8 cellular contexts compared by ENCODE assay signal in the genomic region with DNA sequence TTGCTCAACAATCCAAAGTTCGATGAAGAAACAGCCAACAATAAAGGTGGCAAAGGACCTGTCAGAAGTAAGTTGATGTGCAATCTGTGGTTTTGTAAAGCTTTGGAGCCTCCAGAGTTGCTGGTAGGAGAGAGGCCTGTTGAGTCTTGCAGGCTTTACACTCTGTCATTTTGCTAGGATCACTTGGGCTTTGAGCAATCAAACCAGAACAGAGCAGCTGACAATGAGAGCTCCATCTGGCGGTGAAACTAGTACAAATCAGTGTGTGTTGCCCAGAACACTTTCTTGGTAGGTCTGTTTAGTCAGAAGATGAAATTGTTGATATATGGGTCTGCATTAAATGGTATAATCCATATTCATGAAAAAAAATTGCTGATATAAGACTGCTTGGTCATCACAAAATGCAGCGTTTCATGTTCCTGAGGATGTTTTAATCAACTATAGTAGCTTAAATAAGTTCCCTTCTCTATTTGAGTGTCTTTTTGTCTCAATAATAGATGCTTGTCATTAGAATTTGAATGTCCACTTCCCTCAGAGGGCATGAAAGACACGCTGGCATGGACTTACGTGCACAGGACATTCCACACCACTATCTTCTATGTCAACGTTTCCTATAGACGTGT. TPM values are rescaled to one million over a fixed set of nuclear protein-coding genes. Genes with fewer than 3 reads are reported as not detected.
DNase-seq lines count a peak whose midpoint lies in the region; ATAC-seq and TF ChIP-seq lines count a peak whose summit lies in the region.

No MANE protein-coding gene starts in this region.

- H3K4me3 Mint-ChIP-seq in central memory CD8-positive, alpha-beta T cell = no peak overlapping the region

- DNase-seq in DMS153 (lab: John Stamatoyannopoulos, UW) (peak; percentile 19), H7 (peak; percentile 62), NCI-H2171 treated with DMSO at 0.1 percent for 48 hours (lab: John Stamatoyannopoulos, UW) (peak; percentile 90), left colon (peak; percentile 34 to 65)
- DNase-seq in central memory CD8-positive, alpha-beta T cell (ENCODE audit: low spot score in 2 of 2) = peak; percentile 33 to 46
- peak; percentile 39 to 42 for DNase-seq in stimulated activated CD4-positive, alpha-beta T cell treated with anti-CD3 and anti-CD28 coated beads, Interleukin-4, amount 100 ng/mL, for 4 hours

- no peaks in the 10 kb centered on the region for H3K27me3 ChIP-seq in H7 (ENCODE audit: control insufficient read depth, insufficient read depth, low read length)

- ATAC-seq in central memory CD8-positive, alpha-beta T cell (replicated peaks; ENCODE audit: extremely low read depth, poor library complexity, severe bottlenecking) = peak; percentile 75
- ATAC-seq in left colon = peak; percentile 94
- ATAC-seq in GM18868 (IDR thresholded peaks at IDR 0.05; ENCODE audit: unreplicated experiment) = no peak

- H3K4me1 Mint-ChIP-seq in central memory CD8-positive, alpha-beta T cell = peaks cover 5% of the 10 kb centered on the region

- no peaks in the 10 kb centered on the region for H3K27me3 Mint-ChIP-seq in central memory CD8-positive, alpha-beta T cell

- H3K27ac Mint-ChIP-seq in central memory CD8-positive, alpha-beta T cell (ENCODE audit: low read depth) = no peak overlapping the region

- intact Hi-C loops in left colon (cut with DNase I, micrococcal nuclease) = loop anchor here (1.0 to 10.0 kb wide), 2 partner anchors 122 to 127 kb away; no protein-coding TSS in a partner anchor

- TF ChIP-seq CTCF in WI38 (IDR thresholded peaks at IDR 0.05; ENCODE audit: low read depth, low read length) = peak; percentile 63

- H3K36me3 ChIP-seq in H7 (replicated peaks; ENCODE audit: control insufficient read depth, insufficient read depth, low read length) = no peaks in the 10 kb centered on the region

- peaks cover 20% of the 10 kb centered on the region for H3K36me3 Mint-ChIP-seq in central memory CD8-positive, alpha-beta T cell (ENCODE audit: insufficient read depth)

- no peaks in the 10 kb centered on the region for H3K9me3 Mint-ChIP-seq in central memory CD8-positive, alpha-beta T cell

- H3K4me3 ChIP-seq in H7 (ENCODE audit: insufficient read depth, low read depth, low read length) (no peak overlapping the region), WI38 (ENCODE audit: low read depth, low read length) (no peak overlapping the region)

RNA-seq across cellular contexts. Expression of a gene that starts 25.7 kb away (rescaled TPM):
- total RNA-seq in H7 (2014; rRNA removed; shearing (Covaris generic)) = 1.2 and 1.3 TPM in 2 replicates
- 1 to 10 TPM; 3.0 to 7.5 TPM for total RNA-seq in left colon

RNA-seq across cellular contexts. Expression of a gene that starts 39.6 kb away (rescaled TPM):
- total RNA-seq in H7 (2014; rRNA removed; shearing (Covaris generic)) = 1.2 and 1.5 TPM in 2 replicates
- total RNA-seq in left colon = 1 to 10 TPM; 6.6 to 7.3 TPM

RNA-seq across cellular contexts. Expression of a gene that starts 52.4 kb away (rescaled TPM):
- total RNA-seq in H7 (2014; rRNA removed; shearing (Covaris generic)) = 28.4 and 35.6 TPM in 2 replicates
- 10 to 100 TPM; 63.5 to 72.2 TPM for total RNA-seq in left colon

Comparison
In these comparisons a context has a peak if more than half of its experiments do, and no peak if none do; other contexts are left out.
1. DNase-seq: peak in every context shown above with its lines; median percentile 90 in NCI-H2171 treated with DMSO at 0.1 percent for 48 hours; 62 in H7; 50 in left colon; 40 in stimulated activated CD4-positive, alpha-beta T cell treated with anti-CD3 and anti-CD28 coated beads, Interleukin-4, amount 100 ng/mL, for 4 hours; 40 in central memory CD8-positive, alpha-beta T cell; 19 in DMS153.